In genomic region chr15:75058127-75058905, GRCh38 we compare ENCODE assay signal across 20 cellular contexts. TPM values are rescaled to one million over a fixed set of nuclear protein-coding genes. Genes with fewer than 3 reads are reported as not detected.
DNase-seq lines count a peak whose midpoint lies in the region; ATAC-seq, FAIRE-seq and TF ChIP-seq lines count a peak whose summit lies in the region.
"Had no signal": no experiment of that assay in that cellular context is flagged by ENCODE, and none has a peak within 500 bp of the region (broad histone marks: within the 10 kb centered on the region; RNA-seq: fewer than 3 reads in every experiment).

No MANE protein-coding gene starts in this region.

- H3K36me3 Mint-ChIP-seq in T-helper 1 cell treated with Interleukin-12 subunit alpha and Interleukin-12 subunit beta and Interleukin-4 antibody, amounts not matched to agents 30 μg/mL and 1 μg/mL, for 36 hours (ENCODE audit: low read depth): peaks cover 16% of the 10 kb centered on the region
- H3K36me3 Mint-ChIP-seq in astrocyte (ENCODE audit: low read depth, unreplicated experiment): peaks cover 4% of the 10 kb centered on the region
- H3K36me3 Mint-ChIP-seq: natural killer cell had no signal

- H3K4me2 ChIP-seq in IMR-90 (ENCODE audit: low read depth, low read length) (no peak overlapping the region), astrocyte (ENCODE audit: low read length) (peak overlapping the region; percentile 23), trophoblast cell (ENCODE audit: low read length) (no peak overlapping the region)

- H4K8ac ChIP-seq in IMR-90 (ENCODE audit: low read depth in 2 of 2, low read length in 2 of 2) (no peak overlapping the region), trophoblast cell (ENCODE audit: low read depth, low read length) (no peak overlapping the region)

- no peak overlapping the region for H3K4me3 Mint-ChIP-seq in T-helper 1 cell treated with Interleukin-12 subunit alpha and Interleukin-12 subunit beta and Interleukin-4 antibody, amounts not matched to agents 30 μg/mL and 1 μg/mL, for 36 hours
- no peak overlapping the region for H3K4me3 Mint-ChIP-seq in astrocyte (ENCODE audit: unreplicated experiment)
- H3K4me3 Mint-ChIP-seq: activated B cell treated with CpG ODN at 0.5 μM for 24 hours; CD4-positive, alpha-beta T cell; natural killer cell had no signal

- peaks cover 35% of the 10 kb centered on the region for H3K4me1 Mint-ChIP-seq in T-helper 1 cell treated with Interleukin-12 subunit alpha and Interleukin-12 subunit beta and Interleukin-4 antibody, amounts not matched to agents 30 μg/mL and 1 μg/mL, for 36 hours (ENCODE audit: low read depth)
- peaks cover 14% of the 10 kb centered on the region for H3K4me1 Mint-ChIP-seq in astrocyte (ENCODE audit: low read depth, unreplicated experiment)

- no peak for DNase-seq in T-helper 1 cell
- DNase-seq in IMR-90: peak; percentile 40
- DNase-seq in astrocyte (ENCODE audit: low read depth): peak; percentile 51
- peak; percentile 47 to 52 for DNase-seq in trophoblast cell
- DNase-seq in NCI-H2029 treated with DMSO at 0.1 percent for 48 hours (lab: John Stamatoyannopoulos, UW): no peak
- DNase-seq in uterus: no peak
- DNase-seq: 8988T; activated B cell treated with CpG ODN at 0.5 μM for 24 hours; activated T-cell treated with anti-CD3 and anti-CD28 coated beads, Interleukin-2, amount 50 U/mL, for 1 hour; CD4-positive, alpha-beta T cell; head of caudate nucleus; left lung; natural killer cell; stimulated activated naive CD4-positive, alpha-beta T cell treated with Interleukin-2 at 50 U/mL for 16 hours had no signal

- no peak overlapping the region for H3K18ac ChIP-seq in IMR-90 (ENCODE audit: low read depth, low read length)
- no peak overlapping the region for H3K18ac ChIP-seq in trophoblast cell (ENCODE audit: low read length)

- H4K5ac ChIP-seq in IMR-90 (ENCODE audit: low read depth, low read length): no peak overlapping the region

- H3K27me3 ChIP-seq in IMR-90 (ENCODE audit: control insufficient read depth, insufficient read depth, low read length) (no peaks in the 10 kb centered on the region), astrocyte (ENCODE audit: insufficient read depth, low read length) (no peaks in the 10 kb centered on the region), trophoblast cell (ENCODE audit: insufficient read depth, low read length) (no peaks in the 10 kb centered on the region), uterus (no peaks in the 10 kb centered on the region)
- H3K27me3 ChIP-seq: adrenal gland, left lung had no signal

- H4K91ac ChIP-seq in IMR-90 (ENCODE audit: insufficient read depth, low read depth, low read length): no peak overlapping the region
- no peak overlapping the region for H4K91ac ChIP-seq in trophoblast cell (ENCODE audit: low read depth, low read length)

- H3K27me3 Mint-ChIP-seq in T-helper 1 cell treated with Interleukin-12 subunit alpha and Interleukin-12 subunit beta and Interleukin-4 antibody, amounts not matched to agents 30 μg/mL and 1 μg/mL, for 36 hours (ENCODE audit: low read depth): no peaks in the 10 kb centered on the region
- H3K27me3 Mint-ChIP-seq in astrocyte (ENCODE audit: low read depth, unreplicated experiment): peaks cover 2% of the 10 kb centered on the region
- H3K27me3 Mint-ChIP-seq: activated B cell treated with CpG ODN at 0.5 μM for 24 hours; CD4-positive, alpha-beta T cell had no signal

- H3K9me3 ChIP-seq in IMR-90 (ENCODE audit: control insufficient read depth, insufficient read depth, low read length) (no peaks in the 10 kb centered on the region), astrocyte (ENCODE audit: insufficient read depth, low read depth, low read length) (no peaks in the 10 kb centered on the region), trophoblast cell (ENCODE audit: insufficient read depth, low read depth, low read length) (no peaks in the 10 kb centered on the region), uterus (no peaks in the 10 kb centered on the region)
- H3K9me3 ChIP-seq: adrenal gland, left lung had no signal

- H3K27ac Mint-ChIP-seq in T-helper 1 cell treated with Interleukin-12 subunit alpha and Interleukin-12 subunit beta and Interleukin-4 antibody, amounts not matched to agents 30 μg/mL and 1 μg/mL, for 36 hours: peak overlapping the region; percentile 53
- H3K27ac Mint-ChIP-seq in astrocyte (ENCODE audit: unreplicated experiment): no peak overlapping the region
- H3K27ac Mint-ChIP-seq: activated B cell treated with CpG ODN at 0.5 μM for 24 hours; CD4-positive, alpha-beta T cell had no signal

- H4K20me1 ChIP-seq in IMR-90 (ENCODE audit: insufficient read depth, low read length) (no peaks in the 10 kb centered on the region), astrocyte (ENCODE audit: insufficient read depth, low read length) (no peaks in the 10 kb centered on the region)

- no peak overlapping the region for H2AK9ac ChIP-seq in IMR-90 (replicated peaks; ENCODE audit: low read depth, low read length, poor library complexity)

- in situ Hi-C loops in IMR-90 (cut with MboI; ENCODE audit: low sequenced_read_pairs): no loop called here

- H2BK15ac ChIP-seq in IMR-90 (ENCODE audit: low read depth, low read length): no peak overlapping the region

- no peak for TF ChIP-seq POLR2A in IMR-90 (IDR thresholded peaks at IDR 0.05; ENCODE audit: low read depth, low read length)
- TF ChIP-seq POLR2A in uterus (IDR thresholded peaks at IDR 0.05): no peak

- H2BK5ac ChIP-seq in IMR-90 (ENCODE audit: low read depth, low read length, poor library complexity, severe bottlenecking) (no peak overlapping the region), trophoblast cell (ENCODE audit: low read depth, low read length, poor library complexity) (no peak overlapping the region)

- no peak overlapping the region for H2BK20ac ChIP-seq in IMR-90 (ENCODE audit: low read depth, low read length)

- no peak overlapping the region for H2AK5ac ChIP-seq in IMR-90 (ENCODE audit: low read depth, low read length)
- H2AK5ac ChIP-seq in trophoblast cell (ENCODE audit: low read length): no peak overlapping the region

- H3K4me3 ChIP-seq in IMR-90 (ENCODE audit: insufficient read depth, low read depth, low read length) (no peak overlapping the region), astrocyte (ENCODE audit: insufficient read depth, low read depth, low read length) (no peak overlapping the region), trophoblast cell (ENCODE audit: low read depth, low read length) (no peak overlapping the region), uterus (no peak overlapping the region)
- H3K4me3 ChIP-seq: adrenal gland, coronary artery, left lung, SK-N-MC had no signal

- H3K23ac ChIP-seq in IMR-90 (ENCODE audit: low read depth, low read length) (no peak overlapping the region), trophoblast cell (ENCODE audit: low read length) (no peak overlapping the region)

- H3K4me1 ChIP-seq in IMR-90 (ENCODE audit: control insufficient read depth, insufficient read depth, low read length) (no peaks in the 10 kb centered on the region; the same call in 1 of the 2 replicates), astrocyte (ENCODE audit: insufficient read depth, low read length) (peaks cover 13% of the 10 kb centered on the region), trophoblast cell (ENCODE audit: control insufficient read depth in 1 of 2, insufficient read depth in 2 of 2, low read length in 2 of 2) (peaks cover 9 to 15% of the 10 kb centered on the region in 2 experiments), uterus (no peaks in the 10 kb centered on the region)

- POLR2A ChIA-PET in IMR-90 (lab: Charles Lee; ENCODE audit: unreplicated experiment): no interaction called here

- CTCF ChIA-PET in IMR-90 (lab: Yijun Ruan, JAX): no interaction called here

- H3K4ac ChIP-seq in IMR-90 (ENCODE audit: low read depth, low read length) (no peak overlapping the region), trophoblast cell (ENCODE audit: low read depth, low read length) (no peak overlapping the region)

- WGBS in IMR-90 (ENCODE audit: extremely low coverage in 2 of 2, insufficient read length in 1 of 2), 2 experiments: no CpG with 5 or more reads among the region's 4 CpGs
- WGBS in trophoblast cell (ENCODE audit: extremely low coverage, insufficient coverage, insufficient read length): no CpG with 5 or more reads among the region's 4 CpGs

- H2AFZ ChIP-seq in IMR-90 (replicated peaks; ENCODE audit: low read length, poor library complexity) (no peak overlapping the region), astrocyte (ENCODE audit: low read depth, low read length) (no peak overlapping the region), trophoblast cell (ENCODE audit: insufficient read depth, low read length, poor library complexity) (no peak overlapping the region)

- no peak overlapping the region for H2BK120ac ChIP-seq in IMR-90 (ENCODE audit: low read depth, low read length)
- H2BK120ac ChIP-seq in trophoblast cell (ENCODE audit: insufficient read depth, low read length, poor library complexity): no peak overlapping the region

- no peak overlapping the region for H4K12ac ChIP-seq in trophoblast cell (ENCODE audit: low read depth, low read length)

- no peak overlapping the region for H3K9ac ChIP-seq in IMR-90 (ENCODE audit: low read depth, low read length)
- H3K9ac ChIP-seq in astrocyte (ENCODE audit: low read length): no peak overlapping the region
- no peak overlapping the region for H3K9ac ChIP-seq in trophoblast cell (ENCODE audit: low read length)

- no TSS peak for BruUV-seq in IMR-90 (replicated peaks; lab: Mats Ljungman, UMichigan)

- H3K56ac ChIP-seq in IMR-90 (ENCODE audit: extremely low read depth, insufficient read depth, low read length): no peak overlapping the region

- dilution Hi-C loops in IMR-90 (cut with HindIII; ENCODE audit: low sequenced_read_pairs, unreplicated experiment): no loop called here

- peaks cover 2% of the 10 kb centered on the region for H3K9me3 Mint-ChIP-seq in T-helper 1 cell treated with Interleukin-12 subunit alpha and Interleukin-12 subunit beta and Interleukin-4 antibody, amounts not matched to agents 30 μg/mL and 1 μg/mL, for 36 hours
- peaks cover 5% of the 10 kb centered on the region for H3K9me3 Mint-ChIP-seq in astrocyte (ENCODE audit: unreplicated experiment)
- H3K9me3 Mint-ChIP-seq: activated B cell treated with CpG ODN at 0.5 μM for 24 hours; CD4-positive, alpha-beta T cell; natural killer cell had no signal

- H3K79me1 ChIP-seq in IMR-90 (ENCODE audit: low read depth in 1 of 2, low read length in 2 of 2) (no peaks in the 10 kb centered on the region; a peak in 1 of 4 replicates), trophoblast cell (ENCODE audit: low read length) (no peaks in the 10 kb centered on the region)

- no peak overlapping the region for H3K14ac ChIP-seq in IMR-90 (replicated peaks; ENCODE audit: low read depth, low read length)
- H3K14ac ChIP-seq in trophoblast cell (ENCODE audit: low read length): no peak overlapping the region

- ATAC-seq in IMR-90 (ENCODE audit: low read depth) (no peak), HG02840 (IDR thresholded peaks at IDR 0.05; ENCODE audit: low FRiP score, unreplicated experiment) (no peak)
- ATAC-seq: natural killer cell had no signal

- H3K36me3 ChIP-seq in IMR-90 (ENCODE audit: control insufficient read depth, insufficient read depth, low read length) (no peaks in the 10 kb centered on the region), astrocyte (ENCODE audit: insufficient read depth, low read length) (no peaks in the 10 kb centered on the region), trophoblast cell (ENCODE audit: control insufficient read depth in 1 of 2, insufficient read depth in 2 of 2, low read length in 2 of 2) (no peaks in the 10 kb centered on the region), uterus (no peaks in the 10 kb centered on the region)
- H3K36me3 ChIP-seq: adrenal gland, left lung had no signal

- no peak for FAIRE-seq in astrocyte (lab: Jason Lieb, UNC)
- FAIRE-seq: GM18507 had no signal

- H3K27ac ChIP-seq in IMR-90 (ENCODE audit: insufficient read depth, low read length) (no peak overlapping the region), astrocyte (ENCODE audit: low read depth, low read length) (no peak overlapping the region), trophoblast cell (ENCODE audit: low read depth, low read length) (peak overlapping the region; percentile 2), uterus (no peak overlapping the region)
- H3K27ac ChIP-seq: adrenal gland, coronary artery, left lung, SK-N-MC had no signal

- intact Hi-C loops in IMR-90 (cut with micrococcal nuclease) (no loop called here), uterus (cut with DNase I; ENCODE audit: low total_unique reads) (no loop called here)

- no peak for TF ChIP-seq RAD21 in IMR-90 (IDR thresholded peaks at IDR 0.05; ENCODE audit: low read length)

- no peaks in the 10 kb centered on the region for H3K9me1 ChIP-seq in IMR-90 (ENCODE audit: insufficient read depth, low read length)

- H2BK12ac ChIP-seq in trophoblast cell (ENCODE audit: low read length): no peak overlapping the region

- TF ChIP-seq CTCF in IMR-90 (conservative IDR thresholded peaks at IDR 0.05; ENCODE audit: low read depth, low read length): no peak
- no peak for TF ChIP-seq CTCF in astrocyte (IDR thresholded peaks at IDR 0.05; ENCODE audit: insufficient read depth, low read depth, low read length)
- no peak for TF ChIP-seq CTCF in uterus (IDR thresholded peaks at IDR 0.05)

- no peaks in the 10 kb centered on the region for H3K79me2 ChIP-seq in astrocyte (ENCODE audit: insufficient read depth, low read length)
- no peaks in the 10 kb centered on the region for H3K79me2 ChIP-seq in trophoblast cell (ENCODE audit: control insufficient read depth, insufficient read depth, low read length, poor library complexity)

RNA-seq across cellular contexts. Expression of gene PPCDC, which starts 34.9 kb away (rescaled TPM):
- total RNA-seq in IMR-90 (2012; rRNA removed): 5.6 and 13.3 TPM in 2 replicates
- 16.3 and 17.1 TPM in 2 replicates for polyA plus RNA-seq in IMR-90 (2012; rRNA removed)
- polyA plus RNA-seq in IMR-90 (2012; cell fraction: cytosol; rRNA removed): 11.2 and 24.4 TPM in 2 replicates
- 14.8 and 25.5 TPM in 2 replicates for polyA plus RNA-seq in IMR-90 (2012; cell fraction: nucleus; rRNA removed; ENCODE audit: low replicate concordance)
- 7.3 and 7.5 TPM in 2 replicates for total RNA-seq in astrocyte
- 5.5 and 5.9 TPM in 2 replicates for polyA plus RNA-seq in trophoblast cell (2013)
- total RNA-seq in uterus: 10 to 100 TPM in 2 of 4 donors, 1 to 10 TPM in 2; 1.2 to 22.8 (median 6.9) TPM

Comparison
In these comparisons a context has a peak if more than half of its experiments do, and no peak if none do; other contexts are left out.
1. DNase-seq: peak in IMR-90 (single experiment), astrocyte (single experiment) and trophoblast cell (2 of 2); none in T-helper 1 cell (0 of 5), NCI-H2029 treated with DMSO at 0.1 percent for 48 hours (single experiment) and uterus (0 of 2).